ENCODE assay signal across 29 cellular contexts in the genomic region with DNA sequence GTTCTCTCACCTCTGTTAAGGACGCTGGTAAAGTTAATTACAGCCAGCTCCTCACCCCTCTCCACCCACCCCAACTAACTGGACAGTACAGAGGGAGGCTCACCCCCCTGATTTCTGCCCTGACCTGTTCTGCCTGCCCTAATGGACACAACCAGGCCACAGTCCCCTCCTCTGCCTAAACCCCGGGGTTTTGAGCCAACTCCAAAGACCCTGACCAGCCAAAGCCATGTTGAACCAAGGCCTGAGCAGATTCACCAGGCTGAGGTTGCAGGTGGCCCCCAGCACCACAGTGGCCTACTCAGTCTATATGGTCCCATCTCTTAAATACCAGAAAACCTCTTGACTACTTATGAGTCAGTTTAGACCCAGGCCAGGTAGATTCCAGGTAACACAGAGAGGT. TPM values are rescaled to one million over a fixed set of nuclear protein-coding genes. Genes with fewer than 3 reads are reported as not detected.
"Had no signal": no experiment of that assay in that cellular context is flagged by ENCODE, and none has a peak within 500 bp of the region (broad histone marks: within the 10 kb centered on the region; RNA-seq: fewer than 3 reads in every experiment).

No MANE protein-coding gene starts in this region.

- H3K9me3 ChIP-seq: adrenal gland, body of pancreas, breast epithelium had no signal

- H3K4me1 ChIP-seq: breast epithelium had no signal

- ATAC-seq: activated CD8-positive, alpha-beta memory T cell treated with anti-CD3 and anti-CD28 coated beads, Interleukin-2, amount 10 ng/mL, durations not matched to agents 7 days and 5 days; activated CD8-positive, alpha-beta T cell treated with anti-CD3 and anti-CD28 coated beads, Interleukin-2, amount 10 ng/mL, durations not matched to agents 7 days and 5 days; body of pancreas had no signal

- H3K27ac ChIP-seq: adrenal gland, body of pancreas, brain microvascular endothelial cell, breast epithelium, VCaP had no signal

- DNase-seq: activated B cell treated with CpG ODN at 0.5 μM for 24 hours; activated CD4-positive, alpha-beta memory T cell treated with anti-CD3 and anti-CD28 coated beads for 36 hours; activated CD4-positive, alpha-beta T cell treated with anti-CD3 and anti-CD28 coated beads for 4 hours; activated CD4-positive, alpha-beta T cell treated with anti-CD3 and anti-CD28 coated beads, Interleukin-2, amount 10 ng/mL, durations not matched to agents 24 days and 14 days; activated CD4-positive, alpha-beta T cell treated with anti-CD3 and anti-CD28 coated beads, Interleukin-2, amount 50 U/mL, for 1 hour; activated CD4-positive, alpha-beta T cell treated with anti-CD3 and anti-CD28 coated beads, Interleukin-2, amount 50 U/mL, for 4 hours; activated CD4-positive, CD25-positive, alpha-beta regulatory T cell treated with anti-CD3 and anti-CD28 coated beads, Interleukin-2, amount 50 U/mL, for 72 hours; activated CD8-positive, alpha-beta memory T cell treated with anti-CD3 and anti-CD28 coated beads for 24 hours; activated CD8-positive, alpha-beta memory T cell treated with anti-CD3 and anti-CD28 coated beads, Interleukin-2, amount 10 ng/mL, durations not matched to agents 7 days and 5 days; activated CD8-positive, alpha-beta T cell treated with anti-CD3 and anti-CD28 coated beads, Interleukin-2, amount 10 ng/mL, durations not matched to agents 7 days and 5 days; activated effector memory CD4-positive, alpha-beta T cell treated with Interleukin-2 at 50 U/mL for 16 hours; activated gamma-delta T cell; activated naive CD4-positive, alpha-beta T cell treated with anti-CD3 and anti-CD28 coated beads, Interleukin-2, amount 10 ng/mL, durations not matched to agents 7 days and 5 days; activated naive CD4-positive, alpha-beta T cell treated with Interleukin-2 at 50 U/mL for 16 hours; activated naive CD8-positive, alpha-beta T cell treated with anti-CD3 and anti-CD28 coated beads for 36 hours; activated T-cell treated with anti-CD3 and anti-CD28 coated beads, Interleukin-2, amount 50 U/mL, for 24 hours; activated T-cell treated with anti-CD3 and anti-CD28 coated beads, Interleukin-2, amount 50 U/mL, for 48 hours; adrenal gland; amniotic stem cell; aorta; body of pancreas; brain microvascular endothelial cell; central memory CD4-positive, alpha-beta T cell; SW 1271; T-helper 1 cell; T-helper 2 cell; T-helper 9 cell had no signal

- H3K36me3 ChIP-seq: adrenal gland, brain microvascular endothelial cell, breast epithelium had no signal

- H3K27me3 ChIP-seq: adrenal gland, body of pancreas, brain microvascular endothelial cell, breast epithelium had no signal

- H3K4me3 ChIP-seq: adrenal gland, body of pancreas, breast epithelium had no signal

RNA-seq across cellular contexts. Expression of gene MAFB, which starts 49.1 kb away (rescaled TPM):
- total RNA-seq: activated CD4-positive, alpha-beta memory T cell treated with anti-CD3 and anti-CD28 coated beads for 36 hours; activated naive CD8-positive, alpha-beta T cell treated with anti-CD3 and anti-CD28 coated beads for 36 hours had no signal
